26 cellular contexts compared by ENCODE assay signal in the genomic region with DNA sequence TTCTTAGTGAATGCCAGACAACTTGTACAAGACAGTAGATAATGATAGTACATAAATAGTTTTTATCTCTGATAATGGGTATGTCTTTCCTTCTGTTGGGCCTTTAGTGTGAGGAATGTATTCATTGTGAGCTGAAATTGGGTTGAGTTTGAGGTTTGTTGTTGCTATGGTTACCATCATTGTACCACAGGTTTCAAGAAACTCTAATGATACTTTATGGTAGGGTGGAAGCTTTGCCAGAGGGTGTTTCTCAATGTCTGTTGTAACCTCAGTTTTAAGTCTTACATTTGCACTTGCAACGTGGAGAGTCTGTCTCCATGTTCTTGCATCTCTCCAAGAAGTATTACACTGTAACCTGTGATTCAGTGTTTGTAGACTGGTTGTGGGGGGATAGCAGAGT.
"Had no signal": no experiment of that assay in that cellular context is flagged by ENCODE, and none has a peak within 500 bp of the region (broad histone marks: within the 10 kb centered on the region; RNA-seq: fewer than 3 reads in every experiment).

No MANE protein-coding gene starts in this region.

- H3K9me3 ChIP-seq: lower lobe of right lung, sigmoid colon, testis, vagina had no signal

- H3K4me1 ChIP-seq: lower lobe of right lung, sigmoid colon, testis, vagina had no signal

- DNase-seq: activated CD4-positive, alpha-beta T cell treated with anti-CD3 and anti-CD28 coated beads, Interleukin-2, amount 10 ng/mL, durations not matched to agents 7 days and 5 days; activated CD4-positive, CD25-positive, alpha-beta regulatory T cell treated with anti-CD3 and anti-CD28 coated beads, Interleukin-2, amount 50 U/mL, for 72 hours; activated CD8-positive, alpha-beta memory T cell treated with anti-CD3 and anti-CD28 coated beads, Interleukin-2, amount 10 ng/mL, durations not matched to agents 7 days and 5 days; activated CD8-positive, alpha-beta T cell treated with anti-CD3 and anti-CD28 coated beads for 36 hours; activated effector memory CD4-positive, alpha-beta T cell treated with anti-CD3 and anti-CD28 coated beads, Interleukin-2, amount 50 U/mL, for 16 hours; activated naive CD4-positive, alpha-beta T cell treated with anti-CD3 and anti-CD28 coated beads, Interleukin-2, amount 10 ng/mL, durations not matched to agents 7 days and 5 days; activated T-cell treated with anti-CD3 and anti-CD28 coated beads for 4 hours; brain microvascular endothelial cell; effector CD4-positive, alpha-beta T cell; foreskin fibroblast; kidney; lower lobe of right lung; naive B cell; posterior cingulate gyrus; sigmoid colon; stimulated activated CD4-positive, alpha-beta T cell treated with anti-CD3 and anti-CD28 coated beads, Interleukin-15, amount 100 ng/mL, for 24 hours; testis; trophoblast cell; WERI-Rb-1 had no signal

- FAIRE-seq: endometrium, kidney, TTC549 had no signal

- ATAC-seq: activated CD8-positive, alpha-beta memory T cell treated with anti-CD3 and anti-CD28 coated beads, Interleukin-2, amount 10 ng/mL, durations not matched to agents 7 days and 5 days; activated CD8-positive, alpha-beta T cell treated with anti-CD3 and anti-CD28 coated beads for 36 hours; lower lobe of right lung; stimulated activated memory B cell treated with anti-CD40 and anti-IgM and Interleukin-4, amounts not matched to agents 10 μg/mL and 1 μg/mL and 100 μg/mL, for 72 hours had no signal

- H3K36me3 Mint-ChIP-seq: activated CD8-positive, alpha-beta memory T cell treated with anti-CD3 and anti-CD28 coated beads, Interleukin-2, amount 10 ng/mL, durations not matched to agents 7 days and 5 days; activated naive CD4-positive, alpha-beta T cell treated with anti-CD3 and anti-CD28 coated beads, Interleukin-2, amount 10 ng/mL, durations not matched to agents 7 days and 5 days; naive B cell; stimulated activated memory B cell treated with anti-CD40 and anti-IgM and Interleukin-4, amounts not matched to agents 10 μg/mL and 1 μg/mL and 100 μg/mL, for 72 hours had no signal

- H3K27me3 ChIP-seq: brain microvascular endothelial cell, sigmoid colon, testis, vagina had no signal

- H3K4me2 ChIP-seq: smooth muscle cell had no signal

- H3K27me3 Mint-ChIP-seq: activated CD4-positive, alpha-beta T cell treated with anti-CD3 and anti-CD28 coated beads, Interleukin-2, amount 10 ng/mL, durations not matched to agents 7 days and 5 days; activated CD8-positive, alpha-beta memory T cell treated with anti-CD3 and anti-CD28 coated beads, Interleukin-2, amount 10 ng/mL, durations not matched to agents 7 days and 5 days; activated CD8-positive, alpha-beta T cell treated with anti-CD3 and anti-CD28 coated beads for 36 hours; activated naive CD4-positive, alpha-beta T cell treated with anti-CD3 and anti-CD28 coated beads, Interleukin-2, amount 10 ng/mL, durations not matched to agents 7 days and 5 days; dendritic cell treated with granulocyte-macrophage colony-stimulating factor and Interleukin-4, amounts not matched to agents 40 ng/mL and 50 ng/mL, for 4 days; naive B cell; stimulated activated memory B cell treated with anti-CD40 and anti-IgM and Interleukin-4, amounts not matched to agents 10 μg/mL and 1 μg/mL and 100 μg/mL, for 72 hours had no signal

- H3K36me3 ChIP-seq: brain microvascular endothelial cell, lower lobe of right lung, sigmoid colon, vagina, WERI-Rb-1 had no signal

- H3K4me3 Mint-ChIP-seq: activated CD4-positive, alpha-beta T cell treated with anti-CD3 and anti-CD28 coated beads, Interleukin-2, amount 10 ng/mL, durations not matched to agents 7 days and 5 days; activated CD8-positive, alpha-beta memory T cell treated with anti-CD3 and anti-CD28 coated beads, Interleukin-2, amount 10 ng/mL, durations not matched to agents 7 days and 5 days; activated CD8-positive, alpha-beta T cell treated with anti-CD3 and anti-CD28 coated beads for 36 hours; activated naive CD4-positive, alpha-beta T cell treated with anti-CD3 and anti-CD28 coated beads, Interleukin-2, amount 10 ng/mL, durations not matched to agents 7 days and 5 days; dendritic cell treated with granulocyte-macrophage colony-stimulating factor and Interleukin-4, amounts not matched to agents 40 ng/mL and 50 ng/mL, for 4 days; naive B cell; neural crest cell; stimulated activated memory B cell treated with anti-CD40 and anti-IgM and Interleukin-4, amounts not matched to agents 10 μg/mL and 1 μg/mL and 100 μg/mL, for 72 hours had no signal

- H3K4me3 ChIP-seq: lower lobe of right lung, sigmoid colon, smooth muscle cell, testis, vagina had no signal

- H3K27ac ChIP-seq: brain microvascular endothelial cell, lower lobe of right lung, sigmoid colon, testis, vagina, WERI-Rb-1 had no signal

- H3K9me3 Mint-ChIP-seq: activated CD4-positive, alpha-beta T cell treated with anti-CD3 and anti-CD28 coated beads, Interleukin-2, amount 10 ng/mL, durations not matched to agents 7 days and 5 days; activated CD8-positive, alpha-beta T cell treated with anti-CD3 and anti-CD28 coated beads for 36 hours; activated naive CD4-positive, alpha-beta T cell treated with anti-CD3 and anti-CD28 coated beads, Interleukin-2, amount 10 ng/mL, durations not matched to agents 7 days and 5 days had no signal

- H3K27ac Mint-ChIP-seq: activated CD4-positive, alpha-beta T cell treated with anti-CD3 and anti-CD28 coated beads, Interleukin-2, amount 10 ng/mL, durations not matched to agents 7 days and 5 days; activated CD8-positive, alpha-beta memory T cell treated with anti-CD3 and anti-CD28 coated beads, Interleukin-2, amount 10 ng/mL, durations not matched to agents 7 days and 5 days; activated CD8-positive, alpha-beta T cell treated with anti-CD3 and anti-CD28 coated beads for 36 hours; activated naive CD4-positive, alpha-beta T cell treated with anti-CD3 and anti-CD28 coated beads, Interleukin-2, amount 10 ng/mL, durations not matched to agents 7 days and 5 days; dendritic cell treated with granulocyte-macrophage colony-stimulating factor and Interleukin-4, amounts not matched to agents 40 ng/mL and 50 ng/mL, for 4 days; naive B cell; stimulated activated memory B cell treated with anti-CD40 and anti-IgM and Interleukin-4, amounts not matched to agents 10 μg/mL and 1 μg/mL and 100 μg/mL, for 72 hours had no signal

- H3K4me1 Mint-ChIP-seq: activated CD4-positive, alpha-beta T cell treated with anti-CD3 and anti-CD28 coated beads, Interleukin-2, amount 10 ng/mL, durations not matched to agents 7 days and 5 days; activated CD8-positive, alpha-beta memory T cell treated with anti-CD3 and anti-CD28 coated beads, Interleukin-2, amount 10 ng/mL, durations not matched to agents 7 days and 5 days; activated naive CD4-positive, alpha-beta T cell treated with anti-CD3 and anti-CD28 coated beads, Interleukin-2, amount 10 ng/mL, durations not matched to agents 7 days and 5 days; naive B cell; stimulated activated memory B cell treated with anti-CD40 and anti-IgM and Interleukin-4, amounts not matched to agents 10 μg/mL and 1 μg/mL and 100 μg/mL, for 72 hours had no signal
